In genomic region chr3:51967384-51968174, GRCh38 we compare ENCODE assay signal across 8 cellular contexts. TPM values are rescaled to one million over a fixed set of nuclear protein-coding genes. Genes with fewer than 3 reads are reported as not detected.
DNase-seq lines count a peak whose midpoint lies in the region; ATAC-seq and TF ChIP-seq lines count a peak whose summit lies in the region.

Gene PCBP4 (minus strand): TSS chr3:51967454. CDS start chr3:51961240, 6,214 bp downstream.

- H3K27me3 Mint-ChIP-seq in activated CD8-positive, alpha-beta T cell treated with anti-CD3 and anti-CD28 coated beads, Interleukin-2, amount 10 ng/mL, durations not matched to agents 7 days and 5 days (ENCODE audit: low read depth) = peaks cover 6% of the 10 kb centered on the region

- intact Hi-C loops in testis (cut with DNase I; ENCODE audit: low total_unique reads) = no loop called here

- CTCF ChIA-PET in AG04450 (lab: Charles Lee) = interaction anchor here (0.6 to 3.6 kb wide), 2 partner anchors 26 to 1386 kb away, joined by 4 to 24 read pairs; partner anchors contain the start of genes PARP3 and RRP9
- CTCF ChIA-PET in activated CD8-positive, alpha-beta T cell treated with anti-CD3 and anti-CD28 coated beads, Interleukin-2, amount 10 ng/mL, durations not matched to agents 7 days and 5 days (lab: Charles Lee) = interaction anchor here (3.8 to 4.0 kb wide), 2 partner anchors 15 to 25 kb away, joined by 14 to 19 read pairs; partner anchors contain the start of genes ACY1, PARP3 and RRP9

- H3K9me3 ChIP-seq in AG04450 (ENCODE audit: control insufficient read depth, insufficient read depth, low read length) (no peaks in the 10 kb centered on the region), testis (no peaks in the 10 kb centered on the region)

- POLR2A ChIA-PET in AG04450 (lab: Yijun Ruan, JAX) = interaction anchor here (0.6 to 1.8 kb wide), 5 partner anchors 15 to 48 kb away, joined by 3 to 7 read pairs (median 3); partner anchors contain the start of genes ACY1, PARP3, RPL29 and RRP9
- POLR2A ChIA-PET in activated CD8-positive, alpha-beta T cell treated with anti-CD3 and anti-CD28 coated beads, Interleukin-2, amount 10 ng/mL, durations not matched to agents 7 days and 5 days (lab: Charles Lee) = interaction anchor here (1.1 kb wide), 1 partner anchor 28 kb away, joined by 3 read pairs; the partner anchor contains the start of gene RPL29

- H3K36me3 ChIP-seq in testis (ENCODE audit: low read depth, missing control alignments) = no peaks in the 10 kb centered on the region

- no peaks in the 10 kb centered on the region for H3K9me3 Mint-ChIP-seq in activated CD8-positive, alpha-beta T cell treated with anti-CD3 and anti-CD28 coated beads, Interleukin-2, amount 10 ng/mL, durations not matched to agents 7 days and 5 days (ENCODE audit: insufficient read depth)

- H3K36me3 Mint-ChIP-seq in activated CD8-positive, alpha-beta T cell treated with anti-CD3 and anti-CD28 coated beads, Interleukin-2, amount 10 ng/mL, durations not matched to agents 7 days and 5 days (ENCODE audit: low read depth) = no peaks in the 10 kb centered on the region

- no peak for DNase-seq in AG04450 (ENCODE audit: low read depth, low spot score)
- DNase-seq in activated CD8-positive, alpha-beta T cell treated with anti-CD3 and anti-CD28 coated beads, Interleukin-2, amount 10 ng/mL, durations not matched to agents 7 days and 5 days = peak; percentile 45
- DNase-seq in epithelial cell of prostate (ENCODE audit: low read depth, low spot score) = no peak
- peak; percentile 85 for DNase-seq in midbrain (lab: John Stamatoyannopoulos, UW)
- DNase-seq in testis = peak; percentile 56
- no peak for DNase-seq in cerebellar nuclear complex (lab: John Stamatoyannopoulos, UW)

- TF ChIP-seq POLR2A in testis (IDR thresholded peaks at IDR 0.05) = no peak

- H3K27me3 ChIP-seq in AG04450 (ENCODE audit: control insufficient read depth, insufficient read depth, low read length) = no peaks in the 10 kb centered on the region
- no peaks in the 10 kb centered on the region for H3K27me3 ChIP-seq in testis

- no peak for TF ChIP-seq CTCF in AG04450 (IDR thresholded peaks at IDR 0.05; ENCODE audit: low read depth, low read length)
- TF ChIP-seq CTCF in testis (IDR thresholded peaks at IDR 0.05) = no peak

- H3K4me1 ChIP-seq in testis = peaks cover 33% of the 10 kb centered on the region

- H3K27ac ChIP-seq in AG04450 (ENCODE audit: low read depth, low read length) (peak within 1 kb of the TSS; percentile 61), epithelial cell of prostate (peak within 1 kb of the TSS; percentile 34), testis (peak within 1 kb of the TSS; percentile 24 to 90)

- peak within 1 kb of the TSS; percentile 64 for H3K27ac Mint-ChIP-seq in activated CD8-positive, alpha-beta T cell treated with anti-CD3 and anti-CD28 coated beads, Interleukin-2, amount 10 ng/mL, durations not matched to agents 7 days and 5 days

- no peak for TF ChIP-seq EP300 in Ishikawa (IDR thresholded peaks at IDR 0.05; ENCODE audit: borderline replicate concordance)

- WGBS in testis, 2 donors = 1 to 2% methylated on average over 10 to 60 of the region's 91 CpGs

- TF ChIP-seq RAD21 in Ishikawa (IDR thresholded peaks at IDR 0.05; ENCODE audit: low read depth) = no peak

- peak within 1 kb of the TSS; percentile 75 for H3K4me3 Mint-ChIP-seq in activated CD8-positive, alpha-beta T cell treated with anti-CD3 and anti-CD28 coated beads, Interleukin-2, amount 10 ng/mL, durations not matched to agents 7 days and 5 days

- peak; percentile 56 for ATAC-seq in GM18867 (IDR thresholded peaks at IDR 0.05; ENCODE audit: unreplicated experiment)
- peak; percentile 62 for ATAC-seq in activated CD8-positive, alpha-beta T cell treated with anti-CD3 and anti-CD28 coated beads, Interleukin-2, amount 10 ng/mL, durations not matched to agents 7 days and 5 days

- peak within 1 kb of the TSS; percentile 78 for H3K4me3 ChIP-seq in AG04450 (ENCODE audit: low read depth, low read length)
- peak within 1 kb of the TSS; percentile 60 to 72 for H3K4me3 ChIP-seq in testis

- peaks cover 21% of the 10 kb centered on the region for H3K4me1 Mint-ChIP-seq in activated CD8-positive, alpha-beta T cell treated with anti-CD3 and anti-CD28 coated beads, Interleukin-2, amount 10 ng/mL, durations not matched to agents 7 days and 5 days (ENCODE audit: low read depth)

TF ChIP-seq in Ishikawa, 13 proteins besides CTCF, POLR2A, EP300 and RAD21:
- TF ChIP-seq MAX (IDR thresholded peaks at IDR 0.05) (no peak; the same call in 1 of the 2 replicates), TAF1 (IDR thresholded peaks at IDR 0.05; ENCODE audit: low read depth) (no peak; the same call in 1 of the 2 replicates), ZBTB7A (IDR thresholded peaks at IDR 0.05; ENCODE audit: low read depth) (peak; percentile 87), CREB1 (IDR thresholded peaks at IDR 0.05; ENCODE audit: low read depth) (no peak), EGR1 (IDR thresholded peaks at IDR 0.05) (no peak)

RNA-seq across cellular contexts. Expression of gene PCBP4, which starts in this region (rescaled TPM):
- polyA plus RNA-seq in AG04450 (2011; rRNA removed) (54.6 and 69.2 TPM in 2 replicates), testis (ENCODE audit: insufficient read depth, low read depth, low replicate concordance) (35.8 TPM)
- polyA minus RNA-seq in AG04450 (2011; rRNA and poly(A)+ RNA removed) = 60.0 and 72.8 TPM in 2 replicates
- total RNA-seq in activated CD8-positive, alpha-beta T cell treated with anti-CD3 and anti-CD28 coated beads, Interleukin-2, amount 10 ng/mL, durations not matched to agents 7 days and 5 days = 10 to 100 TPM; 12.7 to 16.1 TPM
- total RNA-seq in testis = 10 to 100 TPM; 47.1 to 54.1 TPM

Comparison
In these comparisons a context has a peak if more than half of its experiments do, and no peak if none do; other contexts are left out.
1. DNase-seq: peak in activated CD8-positive, alpha-beta T cell treated with anti-CD3 and anti-CD28 coated beads, Interleukin-2, amount 10 ng/mL, durations not matched to agents 7 days and 5 days (single experiment), midbrain (single experiment) and testis (single experiment); none in AG04450 (single experiment), epithelial cell of prostate (single experiment) and cerebellar nuclear complex (0 of 2).
2. Peak in every context shown above with its lines, with median percentiles within 50 percentile points of each other: H3K27ac ChIP-seq.